10 cellular contexts compared by ENCODE assay signal in genomic region chr18:69402219-69402989, GRCh38. TPM values are rescaled to one million over a fixed set of nuclear protein-coding genes. Genes with fewer than 3 reads are reported as not detected.
DNase-seq lines count a peak whose midpoint lies in the region; ATAC-seq and TF ChIP-seq lines count a peak whose summit lies in the region.
"Had no signal": no experiment of that assay in that cellular context is flagged by ENCODE, and none has a peak within 500 bp of the region (broad histone marks: within the 10 kb centered on the region; RNA-seq: fewer than 3 reads in every experiment).

No MANE protein-coding gene starts in this region.

- intact Hi-C loops in heart right ventricle (cut with DNase I), result loop anchor here in 1 of 10 donors (10.0 kb wide), 1 partner anchor 58 kb away; no protein-coding TSS in a partner anchor
- intact Hi-C loops in cardiac septum (cut with DNase I), result no loop called here
- intact Hi-C loops in natural killer cell (cut with micrococcal nuclease), result no loop called here

- H3K27ac Mint-ChIP-seq in endothelial cell (ENCODE audit: unreplicated experiment) (no peak overlapping the region), nephron (peak overlapping the region; percentile 82 to 96 (median 94)), natural killer cell (no peak overlapping the region)
- H3K27ac Mint-ChIP-seq: CD8-positive, alpha-beta T cell had no signal

- peaks cover 17% of the 10 kb centered on the region for H3K27me3 Mint-ChIP-seq in endothelial cell (ENCODE audit: unreplicated experiment)
- H3K27me3 Mint-ChIP-seq in nephron (ENCODE audit: low read depth), result peaks cover 15% of the 10 kb centered on the region
- peaks cover 42 to 55% of the 10 kb centered on the region in 2 donors for H3K27me3 Mint-ChIP-seq in natural killer cell (ENCODE audit: low read depth in 2 of 2)

- H3K4me3 ChIP-seq in heart right ventricle, result peak overlapping the region in 9 of 10 donors; percentile 41 to 70 (median 66)

- H3K9me3 ChIP-seq in heart right ventricle, result no peaks in the 10 kb centered on the region

- no peak overlapping the region for H3K27ac ChIP-seq in heart right ventricle

- H3K4me3 Mint-ChIP-seq in endothelial cell (ENCODE audit: unreplicated experiment), result peak overlapping the region; percentile 81
- H3K4me3 Mint-ChIP-seq in nephron, result peak overlapping the region; percentile 83 to 98 (median 88)
- no peak overlapping the region for H3K4me3 Mint-ChIP-seq in natural killer cell
- H3K4me3 Mint-ChIP-seq: CD8-positive, alpha-beta T cell had no signal

- no peaks in the 10 kb centered on the region for H3K36me3 Mint-ChIP-seq in endothelial cell (ENCODE audit: low read depth, unreplicated experiment)
- H3K36me3 Mint-ChIP-seq in nephron (ENCODE audit: low read depth), result no peaks in the 10 kb centered on the region
- no peaks in the 10 kb centered on the region for H3K36me3 Mint-ChIP-seq in natural killer cell
- H3K36me3 Mint-ChIP-seq: CD8-positive, alpha-beta T cell had no signal

- ATAC-seq in heart right ventricle, result peak in 2 of 8 donors; percentile 32 to 49
- ATAC-seq in natural killer cell, result no peak
- no peak for ATAC-seq in GM21390 (IDR thresholded peaks at IDR 0.05; ENCODE audit: unreplicated experiment)
- ATAC-seq: CD8-positive, alpha-beta T cell had no signal

- H3K27me3 ChIP-seq in heart right ventricle, result peaks cover 0 to 50% (median 12%) of the 10 kb centered on the region in 7 donors

- H3K9me3 Mint-ChIP-seq in endothelial cell (ENCODE audit: unreplicated experiment) (no peaks in the 10 kb centered on the region), nephron (no peaks in the 10 kb centered on the region), natural killer cell (no peaks in the 10 kb centered on the region)
- H3K9me3 Mint-ChIP-seq: CD8-positive, alpha-beta T cell had no signal

- DNase-seq in heart right ventricle, result no peak
- no peak for DNase-seq in cardiac septum (ENCODE audit: low spot score)
- peak; percentile 12 for DNase-seq in endothelial cell (ENCODE audit: low spot score)
- no peak for DNase-seq in natural killer cell
- no peak for DNase-seq in activated CD8-positive, alpha-beta memory T cell treated with anti-CD3 and anti-CD28 coated beads for 24 hours
- no peak for DNase-seq in NCI-H1417 treated with DMSO at 0.1 percent for 48 hours (lab: John Stamatoyannopoulos, UW)
- DNase-seq: CD8-positive, alpha-beta T cell; NCI-H774 had no signal

- H3K4me1 ChIP-seq in heart right ventricle, result peaks cover 0 to 16% (median 0%) of the 10 kb centered on the region in 9 donors

- no peak for TF ChIP-seq CTCF in heart right ventricle (IDR thresholded peaks at IDR 0.05)
- no peak for TF ChIP-seq CTCF in endothelial cell (IDR thresholded peaks at IDR 0.05; ENCODE audit: unreplicated experiment)
- no peak for TF ChIP-seq CTCF in nephron (IDR thresholded peaks at IDR 0.05; ENCODE audit: unreplicated experiment in 3 of 3)
- no peak for TF ChIP-seq CTCF in natural killer cell (IDR thresholded peaks at IDR 0.05)

- no peaks in the 10 kb centered on the region for H3K36me3 ChIP-seq in heart right ventricle

- 13 to 18% methylated on average over 24 to 25 of the region's 25 CpGs for WGBS in heart right ventricle, 2 donors

- H3K4me1 Mint-ChIP-seq in endothelial cell (ENCODE audit: unreplicated experiment) (peaks cover 9% of the 10 kb centered on the region), nephron (peaks cover 29% of the 10 kb centered on the region), natural killer cell (peaks cover 8 to 14% of the 10 kb centered on the region in 2 donors)

RNA-seq across cellular contexts. Expression of gene DOK6, which starts 1.7 kb away (rescaled TPM):
- total RNA-seq in heart right ventricle (10 to 100 TPM in 2 of 10 donors, 1 to 10 TPM in 8; 2.3 to 12.5 (median 5.1) TPM), cardiac septum (10.6 TPM), endothelial cell (ENCODE audit: unreplicated experiment) (2.2 TPM), natural killer cell (under 1 TPM in 1 of 3 donors, not detected in 2; 0.02 TPM)
- polyA plus RNA-seq in heart right ventricle, result under 1 TPM; 0.37 to 0.71 TPM
- total RNA-seq: CD8-positive, alpha-beta T cell had no signal

Comparison
In these comparisons a context has a peak if more than half of its experiments do, and no peak if none do; other contexts are left out.
1. H3K27ac Mint-ChIP-seq: peak in nephron (3 of 3); none in endothelial cell (single experiment) and natural killer cell (0 of 2).